ENCODE assay signal across 8 cellular contexts in the genomic region with DNA sequence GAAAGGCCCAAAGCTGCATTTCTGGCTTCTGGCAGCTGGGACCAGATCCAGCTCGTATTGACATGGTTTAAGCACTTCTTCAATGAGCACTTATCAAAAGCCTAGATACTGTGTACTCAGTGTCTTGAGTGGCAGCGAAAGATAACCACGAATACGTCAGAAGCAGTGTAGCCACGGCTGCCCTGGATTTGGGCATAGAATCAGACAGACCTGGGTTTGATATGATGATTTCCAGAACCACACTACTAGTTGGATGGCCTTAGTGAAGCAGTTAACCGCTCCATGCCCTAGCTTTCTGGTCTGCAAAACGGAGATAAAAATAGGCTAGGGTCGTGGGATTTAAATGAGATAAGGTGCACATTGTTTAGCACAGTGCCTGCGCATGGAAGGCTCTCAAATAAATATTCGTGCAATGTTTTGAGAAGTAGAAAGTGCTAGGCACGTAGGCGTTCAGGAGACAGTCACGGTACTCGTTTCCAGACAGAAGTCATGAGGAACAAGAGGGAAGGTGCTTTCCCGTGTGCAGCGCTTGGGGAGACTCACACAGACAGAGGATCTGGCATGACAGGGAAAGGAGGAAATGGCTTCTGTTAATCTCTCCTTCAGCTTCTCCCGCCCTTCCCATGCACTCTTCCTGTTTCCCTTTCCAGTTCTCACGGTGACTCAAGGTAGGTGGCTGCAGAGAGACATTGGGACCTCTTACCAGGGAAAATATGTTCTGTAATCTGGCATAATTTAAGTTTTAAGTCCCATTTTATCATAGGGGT.
DNase-seq lines count a peak whose midpoint lies in the region; ATAC-seq and TF ChIP-seq lines count a peak whose summit lies in the region.

No MANE protein-coding gene starts in this region.

- ATAC-seq in GM21717 (IDR thresholded peaks at IDR 0.05; ENCODE audit: unreplicated experiment) = peak; percentile 29

- no peak for TF ChIP-seq CTCF in LNCaP clone FGC (IDR thresholded peaks at IDR 0.05; ENCODE audit: control insufficient read depth, extremely low read depth, insufficient read depth)

- DNase-seq in CMK (ENCODE audit: low read depth) = peak; percentile 31
- no peak for DNase-seq in LNCaP clone FGC (ENCODE audit: low read depth)
- DNase-seq in amniotic epithelial cell (ENCODE audit: low read depth) = peak; percentile 98
- peak; percentile 8 for DNase-seq in stimulated activated CD8-positive, alpha-beta memory T cell treated with anti-CD3 and anti-CD28 coated beads, Interleukin-12 subunit alpha, Interleukin-12 subunit beta, amount 100 ng/mL, for 1 hour (ENCODE audit: low read depth)
- DNase-seq in UCSD-AML1 (lab: John Stamatoyannopoulos, UW; ENCODE audit: unreplicated experiment) = no peak
- DNase-seq in GM03348 (ENCODE audit: low spot score) = no peak

- H3K4me3 ChIP-seq in LNCaP clone FGC (ENCODE audit: low read depth, low read length) = peak overlapping the region; percentile 65

- H3K27ac ChIP-seq in layer of hippocampus (ENCODE audit: low read depth, low read length) = peak overlapping the region; percentile 99

- H3K27me3 ChIP-seq in layer of hippocampus (ENCODE audit: control insufficient read depth, insufficient read depth, low read length) = no peaks in the 10 kb centered on the region

Comparison
In these comparisons a context has a peak if more than half of its experiments do, and no peak if none do; other contexts are left out.
1. DNase-seq: peak in CMK (single experiment), amniotic epithelial cell (single experiment) and stimulated activated CD8-positive, alpha-beta memory T cell treated with anti-CD3 and anti-CD28 coated beads, Interleukin-12 subunit alpha, Interleukin-12 subunit beta, amount 100 ng/mL, for 1 hour (single experiment); none in LNCaP clone FGC (single experiment), UCSD-AML1 (single experiment) and GM03348 (single experiment).